10 cellular contexts compared by ENCODE assay signal in genomic region chr2:73832905-73833304, GRCh38. TPM values are rescaled to one million over a fixed set of nuclear protein-coding genes. Genes with fewer than 3 reads are reported as not detected.
DNase-seq lines count a peak whose midpoint lies in the region; ATAC-seq and TF ChIP-seq lines count a peak whose summit lies in the region.
"Had no signal": no experiment of that assay in that cellular context is flagged by ENCODE, and none has a peak within 500 bp of the region (broad histone marks: within the 10 kb centered on the region; RNA-seq: fewer than 3 reads in every experiment).

No MANE protein-coding gene starts in this region.

- CTCF ChIA-PET in activated CD8-positive, alpha-beta T cell treated with anti-CD3 and anti-CD28 coated beads for 36 hours (lab: Charles Lee): interaction anchor here (0.6 to 2.4 kb wide), 3 partner anchors 10 to 80 kb away, joined by 3 to 18 read pairs (median 3); no protein-coding TSS in a partner anchor

- DNase-seq in DMS 273 (lab: John Stamatoyannopoulos, UW; ENCODE audit: unreplicated experiment) (peak; percentile 66), HT1080 (ENCODE audit: low read depth) (peak; percentile 47), iris pigment epithelial cell (ENCODE audit: low read depth) (peak; percentile 49)
- no peak for DNase-seq in activated CD8-positive, alpha-beta T cell treated with anti-CD3 and anti-CD28 coated beads for 36 hours
- DNase-seq: GF-D8, Right ventricle myocardium superior had no signal

- H3K9me3 Mint-ChIP-seq in activated CD8-positive, alpha-beta T cell treated with anti-CD3 and anti-CD28 coated beads for 36 hours: no peaks in the 10 kb centered on the region

- H3K4me1 Mint-ChIP-seq in activated CD8-positive, alpha-beta T cell treated with anti-CD3 and anti-CD28 coated beads for 36 hours (ENCODE audit: low read depth): peaks cover 42% of the 10 kb centered on the region

- ATAC-seq in activated CD8-positive, alpha-beta T cell treated with anti-CD3 and anti-CD28 coated beads for 36 hours: no peak
- ATAC-seq in HG03469 (IDR thresholded peaks at IDR 0.05; ENCODE audit: unreplicated experiment) (no peak), GM21447 (IDR thresholded peaks at IDR 0.05; ENCODE audit: unreplicated experiment) (no peak), HG03097 (IDR thresholded peaks at IDR 0.05; ENCODE audit: low FRiP score, unreplicated experiment) (no peak)

- intact Hi-C loops in activated CD8-positive, alpha-beta T cell treated with anti-CD3 and anti-CD28 coated beads for 36 hours (cut with micrococcal nuclease): loop anchor here (5.0 kb wide), 1 partner anchor 154 kb away; no protein-coding TSS in a partner anchor

- POLR2A ChIA-PET in activated CD8-positive, alpha-beta T cell treated with anti-CD3 and anti-CD28 coated beads for 36 hours (lab: Charles Lee): interaction anchor here (0.8 kb wide), 1 partner anchor 20 kb away, joined by 3 read pairs; no protein-coding TSS in a partner anchor

- TF ChIP-seq CTCF in activated CD8-positive, alpha-beta T cell treated with anti-CD3 and anti-CD28 coated beads for 36 hours (IDR thresholded peaks at IDR 0.05): no peak

- H3K27me3 Mint-ChIP-seq in activated CD8-positive, alpha-beta T cell treated with anti-CD3 and anti-CD28 coated beads for 36 hours: no peaks in the 10 kb centered on the region

- H3K36me3 Mint-ChIP-seq in activated CD8-positive, alpha-beta T cell treated with anti-CD3 and anti-CD28 coated beads for 36 hours (ENCODE audit: low read depth): peaks cover 47% of the 10 kb centered on the region

- H3K27ac Mint-ChIP-seq in activated CD8-positive, alpha-beta T cell treated with anti-CD3 and anti-CD28 coated beads for 36 hours: peak overlapping the region; percentile 73

- H3K4me3 Mint-ChIP-seq in activated CD8-positive, alpha-beta T cell treated with anti-CD3 and anti-CD28 coated beads for 36 hours: no peak overlapping the region

RNA-seq across cellular contexts. Expression of gene STAMBP, which starts 4.1 kb away (rescaled TPM):
- 41.2 and 52.8 TPM in 2 replicates for total RNA-seq in HT1080 (2014; rRNA removed; shearing (Covaris generic))
- polyA plus RNA-seq in HT1080 (2015; cell fraction: cytosol; rRNA removed): 56.7 and 61.8 TPM in 2 replicates
- polyA plus RNA-seq in HT1080 (2015; cell fraction: nucleus; rRNA removed): 50.9 and 52.6 TPM in 2 replicates
- 10 to 100 TPM; 76.9 to 87.1 TPM for total RNA-seq in activated CD8-positive, alpha-beta T cell treated with anti-CD3 and anti-CD28 coated beads for 36 hours

RNA-seq across cellular contexts. Expression of gene C2orf78, which starts 48.9 kb away (rescaled TPM):
- total RNA-seq in HT1080 (2014; rRNA removed; shearing (Covaris generic)): not detected in 2 replicates
- 0.11 and 0.19 TPM in 2 replicates for polyA plus RNA-seq in HT1080 (2015; cell fraction: cytosol; rRNA removed)
- polyA plus RNA-seq in HT1080 (2015; cell fraction: nucleus; rRNA removed): 0.11 and 0.26 TPM in 2 replicates
- total RNA-seq in activated CD8-positive, alpha-beta T cell treated with anti-CD3 and anti-CD28 coated beads for 36 hours: not detected
- total RNA-seq: chondrocyte, Right ventricle myocardium superior had no signal

RNA-seq across cellular contexts. Expression of gene DUSP11, which starts 53.0 kb away (rescaled TPM):
- 38.0 and 49.5 TPM in 2 replicates for total RNA-seq in HT1080 (2014; rRNA removed; shearing (Covaris generic))
- 29.8 and 29.9 TPM in 2 replicates for polyA plus RNA-seq in HT1080 (2015; cell fraction: cytosol; rRNA removed)
- 26.9 and 28.2 TPM in 2 replicates for polyA plus RNA-seq in HT1080 (2015; cell fraction: nucleus; rRNA removed)
- 10 to 100 TPM; 24.8 to 25.4 TPM for total RNA-seq in activated CD8-positive, alpha-beta T cell treated with anti-CD3 and anti-CD28 coated beads for 36 hours

RNA-seq across cellular contexts. Expression of gene ACTG2, which starts 59.9 kb away (rescaled TPM):
- not detected in 2 replicates for total RNA-seq in HT1080 (2014; rRNA removed; shearing (Covaris generic))
- polyA plus RNA-seq in HT1080 (2015; cell fraction: cytosol; rRNA removed): not detected in 2 replicates
- polyA plus RNA-seq in HT1080 (2015; cell fraction: nucleus; rRNA removed): not detected in 2 replicates
- under 1 TPM; 0.11 to 0.27 TPM for total RNA-seq in activated CD8-positive, alpha-beta T cell treated with anti-CD3 and anti-CD28 coated beads for 36 hours
